In the genomic region with DNA sequence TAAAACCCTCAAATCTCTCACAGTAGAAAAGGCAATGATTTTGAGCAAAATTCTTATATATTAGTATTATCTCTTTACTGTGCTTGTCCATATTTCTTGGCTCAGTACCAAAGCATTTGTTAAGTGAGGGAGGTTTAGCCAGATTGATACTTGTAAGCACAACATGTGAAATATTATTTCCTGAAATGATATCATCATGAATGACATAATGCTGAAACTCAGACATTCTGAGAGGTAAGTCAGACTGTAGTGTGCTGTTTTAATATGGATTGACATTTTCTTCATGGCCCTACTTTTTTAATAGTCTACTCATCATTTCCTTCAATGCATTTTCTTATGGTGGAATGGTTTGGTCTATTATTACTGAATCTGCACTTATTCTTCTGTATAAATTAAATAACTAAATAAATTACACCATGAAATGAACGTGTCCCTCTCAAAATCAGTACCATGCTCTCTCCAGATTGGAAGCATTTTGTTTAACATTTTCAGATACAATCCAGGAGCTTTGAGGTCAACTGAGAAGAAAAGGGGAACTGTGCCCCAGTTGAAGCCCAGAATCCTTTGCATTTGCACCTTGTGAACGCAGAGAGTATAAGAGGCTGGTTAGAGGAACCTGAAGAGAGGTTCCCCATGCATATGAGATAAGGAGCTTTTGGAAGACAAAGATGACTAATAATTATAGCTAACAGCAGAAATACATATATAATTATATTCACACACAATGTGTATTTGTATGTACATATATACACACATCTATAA, we compare ENCODE assay signal across 1 cellular context.
TF ChIP-seq lines count a peak whose summit lies in the region.

No MANE protein-coding gene starts in this region.

TF ChIP-seq in GM12878, 131 proteins besides CTCF, POLR2A, EP300 and RAD21:
- no peak for TF ChIP-seq SMAD5 (IDR thresholded peaks at IDR 0.05; ENCODE audit: low read depth)
- TF ChIP-seq YBX1 (IDR thresholded peaks at IDR 0.05), result no peak
- no peak for TF ChIP-seq CBX3 (IDR thresholded peaks at IDR 0.05; ENCODE audit: borderline replicate concordance, low read depth)
- TF ChIP-seq POU2F2 (IDR thresholded peaks at IDR 0.05; ENCODE audit: borderline replicate concordance, low read depth, low read length), result no peak
- no peak for TF ChIP-seq IRF4 (IDR thresholded peaks at IDR 0.05; ENCODE audit: low read depth, low read length)
- no peak for TF ChIP-seq ZNF384 (IDR thresholded peaks at IDR 0.05; ENCODE audit: borderline replicate concordance, low read depth, low read length)
- TF ChIP-seq, protein P1, sequence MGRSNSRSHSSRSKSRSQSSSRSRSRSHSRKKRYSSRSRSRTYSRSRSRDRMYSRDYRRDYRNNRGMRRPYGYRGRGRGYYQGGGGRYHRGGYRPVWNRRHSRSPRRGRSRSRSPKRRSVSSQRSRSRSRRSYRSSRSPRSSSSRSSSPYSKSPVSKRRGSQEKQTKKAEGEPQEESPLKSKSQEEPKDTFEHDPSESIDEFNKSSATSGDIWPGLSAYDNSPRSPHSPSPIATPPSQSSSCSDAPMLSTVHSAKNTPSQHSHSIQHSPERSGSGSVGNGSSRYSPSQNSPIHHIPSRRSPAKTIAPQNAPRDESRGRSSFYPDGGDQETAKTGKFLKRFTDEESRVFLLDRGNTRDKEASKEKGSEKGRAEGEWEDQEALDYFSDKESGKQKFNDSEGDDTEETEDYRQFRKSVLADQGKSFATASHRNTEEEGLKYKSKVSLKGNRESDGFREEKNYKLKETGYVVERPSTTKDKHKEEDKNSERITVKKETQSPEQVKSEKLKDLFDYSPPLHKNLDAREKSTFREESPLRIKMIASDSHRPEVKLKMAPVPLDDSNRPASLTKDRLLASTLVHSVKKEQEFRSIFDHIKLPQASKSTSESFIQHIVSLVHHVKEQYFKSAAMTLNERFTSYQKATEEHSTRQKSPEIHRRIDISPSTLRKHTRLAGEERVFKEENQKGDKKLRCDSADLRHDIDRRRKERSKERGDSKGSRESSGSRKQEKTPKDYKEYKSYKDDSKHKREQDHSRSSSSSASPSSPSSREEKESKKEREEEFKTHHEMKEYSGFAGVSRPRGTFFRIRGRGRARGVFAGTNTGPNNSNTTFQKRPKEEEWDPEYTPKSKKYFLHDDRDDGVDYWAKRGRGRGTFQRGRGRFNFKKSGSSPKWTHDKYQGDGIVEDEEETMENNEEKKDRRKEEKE (IDR thresholded peaks at IDR 0.05), result no peak
- TF ChIP-seq NFIC (IDR thresholded peaks at IDR 0.05; ENCODE audit: low read depth, low read length), result peak; percentile 48; the same call in 1 of the 2 replicates
- no peak for TF ChIP-seq NBN (IDR thresholded peaks at IDR 0.05)
- TF ChIP-seq CBFB (IDR thresholded peaks at IDR 0.05; ENCODE audit: low read depth), result no peak
- no peak for TF ChIP-seq RUNX3 (IDR thresholded peaks at IDR 0.05; ENCODE audit: low read length)
- peak; percentile 74 for TF ChIP-seq JUNB (IDR thresholded peaks at IDR 0.05)
- TF ChIP-seq TCF7 (IDR thresholded peaks at IDR 0.05; ENCODE audit: borderline replicate concordance), result no peak
- peak; percentile 60 for TF ChIP-seq ATF7 (IDR thresholded peaks at IDR 0.05; ENCODE audit: low read depth)
- TF ChIP-seq SPI1 (IDR thresholded peaks at IDR 0.05; ENCODE audit: borderline replicate concordance, insufficient read depth, low read depth, low read length), result 0 out of 2 replicates have a peak, but pooled peaks have one; percentile 56
- no peak for TF ChIP-seq EZH2 (IDR thresholded peaks at IDR 0.05; ENCODE audit: borderline replicate concordance, control insufficient read depth, low read depth, low read length)
- TF ChIP-seq, protein P2, sequence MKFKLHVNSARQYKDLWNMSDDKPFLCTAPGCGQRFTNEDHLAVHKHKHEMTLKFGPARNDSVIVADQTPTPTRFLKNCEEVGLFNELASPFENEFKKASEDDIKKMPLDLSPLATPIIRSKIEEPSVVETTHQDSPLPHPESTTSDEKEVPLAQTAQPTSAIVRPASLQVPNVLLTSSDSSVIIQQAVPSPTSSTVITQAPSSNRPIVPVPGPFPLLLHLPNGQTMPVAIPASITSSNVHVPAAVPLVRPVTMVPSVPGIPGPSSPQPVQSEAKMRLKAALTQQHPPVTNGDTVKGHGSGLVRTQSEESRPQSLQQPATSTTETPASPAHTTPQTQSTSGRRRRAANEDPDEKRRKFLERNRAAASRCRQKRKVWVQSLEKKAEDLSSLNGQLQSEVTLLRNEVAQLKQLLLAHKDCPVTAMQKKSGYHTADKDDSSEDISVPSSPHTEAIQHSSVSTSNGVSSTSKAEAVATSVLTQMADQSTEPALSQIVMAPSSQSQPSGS (IDR thresholded peaks at IDR 0.05; ENCODE audit: low read length), result 0 out of 2 replicates have a peak, but pooled peaks have one; percentile 24
TF ChIP-seq in GM12878: peak in this region for 5.
